ENCODE assay signal across 9 cellular contexts in genomic region chr5:75610859-75611323, GRCh38. TPM values are rescaled to one million over a fixed set of nuclear protein-coding genes. Genes with fewer than 3 reads are reported as not detected.
DNase-seq lines count a peak whose midpoint lies in the region; ATAC-seq and TF ChIP-seq lines count a peak whose summit lies in the region.
"Not testable (repeated sequence)": the region's sequence is repeated elsewhere in the genome, so short reads cannot be mapped to it uniquely, and the experiment has no call there.
"Had no signal": no experiment of that assay in that cellular context is flagged by ENCODE, and none has a peak within 500 bp of the region (broad histone marks: within the 10 kb centered on the region; RNA-seq: fewer than 3 reads in every experiment).

No MANE protein-coding gene starts in this region.

- H2BK12ac ChIP-seq in trophoblast cell (ENCODE audit: low read length): not testable (repeated sequence)

- H3K79me2 ChIP-seq in trophoblast cell (ENCODE audit: control insufficient read depth, insufficient read depth, low read length, poor library complexity): not testable (repeated sequence)

- H2BK120ac ChIP-seq in trophoblast cell (ENCODE audit: insufficient read depth, low read length, poor library complexity): peak overlapping the region; percentile 85

- not testable (repeated sequence) for H3K23ac ChIP-seq in trophoblast cell (ENCODE audit: low read length)

- not testable (repeated sequence) for H3K9me3 ChIP-seq in HUES64 (ENCODE audit: insufficient read depth, low read depth, low read length); trophoblast cell (ENCODE audit: insufficient read depth, low read depth, low read length); thyroid gland

- not testable (repeated sequence) for H3K36me3 Mint-ChIP-seq in activated B cell treated with CpG ODN at 0.5 μM for 24 hours (ENCODE audit: low read depth)

- H3K18ac ChIP-seq in trophoblast cell (ENCODE audit: low read length): not testable (repeated sequence)

- in situ Hi-C loops in Caki2 (cut with HindIII; ENCODE audit: low pct_unique_long_range_greater_than_20kb, low sequenced_read_pairs): not testable (repeated sequence)

- H2AK5ac ChIP-seq in trophoblast cell (ENCODE audit: low read length): not testable (repeated sequence)

- H3K36me3 ChIP-seq in HUES64 (ENCODE audit: insufficient read depth, low read length); trophoblast cell (ENCODE audit: control insufficient read depth in 1 of 2, insufficient read depth in 2 of 2, low read length in 2 of 2); thyroid gland: not testable (repeated sequence)

- peak overlapping the region; percentile 49 for H3K4me3 Mint-ChIP-seq in activated B cell treated with CpG ODN at 0.5 μM for 24 hours

- POLR2A ChIA-PET in activated B cell treated with CpG ODN at 0.5 μM for 24 hours (lab: Charles Lee): not testable (repeated sequence)

- TF ChIP-seq CTCF in activated B cell treated with CpG ODN at 0.5 μM for 24 hours (IDR thresholded peaks at IDR 0.05); choroid plexus epithelial cell (conservative IDR thresholded peaks at IDR 0.05; ENCODE audit: low read depth, low read length); lower leg skin (IDR thresholded peaks at IDR 0.05); thyroid gland (IDR thresholded peaks at IDR 0.05): not testable (repeated sequence)

- ATAC-seq in activated B cell treated with CpG ODN at 0.5 μM for 24 hours (ENCODE audit: low read depth): not testable (repeated sequence)

- peaks cover 17% of the 10 kb centered on the region for H3K27me3 Mint-ChIP-seq in activated B cell treated with CpG ODN at 0.5 μM for 24 hours

- H3K4me2 ChIP-seq in trophoblast cell (ENCODE audit: low read length): peak overlapping the region; percentile 85

- not testable (repeated sequence) for H2AFZ ChIP-seq in trophoblast cell (ENCODE audit: insufficient read depth, low read length, poor library complexity)

- not testable (repeated sequence) for TF ChIP-seq POLR2A in lower leg skin (IDR thresholded peaks at IDR 0.05); thyroid gland (IDR thresholded peaks at IDR 0.05)

- 30% methylated on average over 8 of the region's 11 CpGs for WGBS in HUES64
- WGBS in lower leg skin, 2 donors: 24 to 31% methylated on average over 11 of the region's 11 CpGs
- no CpG with 5 or more reads among the region's 11 CpGs for WGBS in trophoblast cell (ENCODE audit: extremely low coverage, insufficient coverage, insufficient read length)
- 27 to 28% methylated on average over 11 of the region's 11 CpGs for WGBS in thyroid gland, 2 donors

- H3K4me3 ChIP-seq in HUES64 (ENCODE audit: low read length): peak overlapping the region; percentile 63
- H3K4me3 ChIP-seq in choroid plexus epithelial cell (ENCODE audit: low read depth, low read length): peak overlapping the region; percentile 64
- H3K4me3 ChIP-seq in lower leg skin (ENCODE audit: low read depth, poor library complexity, severe bottlenecking): peak overlapping the region; percentile 16
- H3K4me3 ChIP-seq in trophoblast cell (ENCODE audit: low read depth, low read length): not testable (repeated sequence)
- H3K4me3 ChIP-seq in thyroid gland (replicated peaks in 1 of 3): peak overlapping the region in 1 of 3 donors; percentile 52

- H3K4me1 Mint-ChIP-seq in activated B cell treated with CpG ODN at 0.5 μM for 24 hours: peaks cover 16% of the 10 kb centered on the region

- H3K9me3 Mint-ChIP-seq in activated B cell treated with CpG ODN at 0.5 μM for 24 hours: not testable (repeated sequence)

- H4K12ac ChIP-seq in trophoblast cell (ENCODE audit: low read depth, low read length): not testable (repeated sequence)

- not testable (repeated sequence) for H4K91ac ChIP-seq in trophoblast cell (ENCODE audit: low read depth, low read length)

- H3K14ac ChIP-seq in trophoblast cell (ENCODE audit: low read length): not testable (repeated sequence)

- not testable (repeated sequence) for H3K79me1 ChIP-seq in trophoblast cell (ENCODE audit: low read length)

- not testable (repeated sequence) for H3K27ac Mint-ChIP-seq in activated B cell treated with CpG ODN at 0.5 μM for 24 hours

- CTCF ChIA-PET in activated B cell treated with CpG ODN at 0.5 μM for 24 hours (lab: Charles Lee): not testable (repeated sequence)

- H3K4me1 ChIP-seq in HUES64 (ENCODE audit: insufficient read depth, low read length) (peaks cover 29% of the 10 kb centered on the region), thyroid gland (peaks cover 9 to 22% of the 10 kb centered on the region in 2 donors)
- not testable (repeated sequence) for H3K4me1 ChIP-seq in trophoblast cell (ENCODE audit: control insufficient read depth in 1 of 2, insufficient read depth in 2 of 2, low read length in 2 of 2)

- intact Hi-C loops in activated B cell treated with CpG ODN at 0.5 μM for 24 hours (cut with micrococcal nuclease); lower leg skin (cut with DNase I; ENCODE audit: low total_unique reads); thyroid gland (cut with DNase I): not testable (repeated sequence)

- H4K8ac ChIP-seq in trophoblast cell (ENCODE audit: low read depth, low read length): not testable (repeated sequence)

- H3K27ac ChIP-seq in HUES64 (ENCODE audit: low read depth, low read length) (peak overlapping the region; percentile 75; the same call in 1 of the 2 replicates), thyroid gland (peak overlapping the region in 1 of 3 donors; percentile 67)
- not testable (repeated sequence) for H3K27ac ChIP-seq in trophoblast cell (ENCODE audit: low read depth, low read length)

- peak overlapping the region; percentile 74 for H3K9ac ChIP-seq in HUES64 (ENCODE audit: low read depth, low read length)
- H3K9ac ChIP-seq in trophoblast cell (ENCODE audit: low read length): not testable (repeated sequence)

- DNase-seq in Caki2 (ENCODE audit: low read depth) (peak; percentile 55), choroid plexus epithelial cell (ENCODE audit: low read depth) (peak; percentile 30), glomerular visceral epithelial cell (ENCODE audit: extremely low spot score) (peak; percentile 43), thyroid gland (peak; percentile 25 to 30)
- not testable (repeated sequence) for DNase-seq in activated B cell treated with CpG ODN at 0.5 μM for 24 hours; lower leg skin (ENCODE audit: low spot score in 2 of 2); trophoblast cell

- H3K27me3 ChIP-seq in HUES64 (ENCODE audit: insufficient read depth, low read length); trophoblast cell (ENCODE audit: insufficient read depth, low read length); thyroid gland: not testable (repeated sequence)

- not testable (repeated sequence) for H3K4ac ChIP-seq in trophoblast cell (ENCODE audit: low read depth, low read length)

- H2BK5ac ChIP-seq in trophoblast cell (ENCODE audit: low read depth, low read length, poor library complexity): peak overlapping the region; percentile 65

RNA-seq across cellular contexts. Expression of gene ANKDD1B, which starts 0.4 kb away (rescaled TPM):
- 1.5 and 3.6 TPM in 2 replicates for total RNA-seq in Caki2 (2014; rRNA removed; shearing (Covaris generic); ENCODE audit: low replicate concordance)
- 0.10 TPM for polyA plus RNA-seq in HUES64 (2013, experiment 1 of 2)
- polyA plus RNA-seq in HUES64 (2013, experiment 2 of 2): not detected
- 0.37 and 1.0 TPM in 2 replicates for total RNA-seq in activated B cell treated with CpG ODN at 0.5 μM for 24 hours
- 1 to 10 TPM in 1 of 4 donors, under 1 TPM in 2, not detected in 1; 0.21 to 1.1 (median 0.45) TPM for total RNA-seq in lower leg skin
- polyA plus RNA-seq in trophoblast cell (2013): 0.07 and 0.10 TPM in 2 replicates
- total RNA-seq in thyroid gland: 1 to 10 TPM in 2 of 4 donors, not detected in 2; 1.1 to 1.7 TPM
- total RNA-seq: HT1080 had no signal
